ENCODE assay signal across 2 cellular contexts in the genomic region with DNA sequence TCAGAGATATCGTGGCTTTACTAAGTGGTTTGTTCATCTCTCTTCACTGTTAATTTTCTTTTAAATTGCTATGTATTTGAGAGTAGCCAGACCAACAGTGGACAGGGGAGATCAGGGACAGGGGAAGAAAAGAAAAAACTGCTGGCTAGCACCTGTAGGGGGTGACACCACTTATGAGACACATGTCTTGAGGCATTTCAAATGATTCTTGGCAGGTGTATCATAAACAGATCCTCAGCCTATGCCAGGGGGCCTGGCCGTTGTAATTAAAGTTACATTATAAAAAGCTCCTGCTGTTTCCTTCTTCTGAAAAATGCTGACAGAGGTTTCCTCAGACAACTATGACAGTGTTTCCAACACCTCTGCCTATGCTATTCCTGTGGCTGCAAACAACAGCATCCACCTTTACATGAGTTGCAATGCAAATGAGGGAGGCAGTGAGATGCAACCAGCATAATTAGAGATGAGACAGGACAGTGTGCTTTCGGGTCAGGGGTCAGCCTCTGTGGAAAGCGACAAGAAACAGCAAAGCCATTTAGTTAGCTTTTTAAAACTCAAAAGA.
TF ChIP-seq lines count a peak whose summit lies in the region.

No MANE protein-coding gene starts in this region.

TF ChIP-seq in H1, 55 proteins besides CTCF, POLR2A, EP300 and RAD21:
- peak; percentile 9; the same call in 1 of the 2 replicates for TF ChIP-seq MAFK (IDR thresholded peaks at IDR 0.05; ENCODE audit: low read depth, low read length)
- no peak for TF ChIP-seq RFX5 (IDR thresholded peaks at IDR 0.05; ENCODE audit: borderline replicate concordance, low read depth, low read length)
- TF ChIP-seq CREB1 (IDR thresholded peaks at IDR 0.05), result no peak
TF ChIP-seq in H1: peak in this region for 1.

TF ChIP-seq in neural cell, 6 proteins besides CTCF, POLR2A, EP300 and RAD21:
- TF ChIP-seq MXI1 (conservative IDR thresholded peaks at IDR 0.05; ENCODE audit: poor library complexity, severe bottlenecking), result no peak
- TF ChIP-seq EZH2 (IDR thresholded peaks at IDR 0.05; ENCODE audit: borderline replicate concordance, insufficient read depth, low read length, poor library complexity, severe bottlenecking), result no peak
- TF ChIP-seq TAF1 (IDR thresholded peaks at IDR 0.05; ENCODE audit: low read depth), result no peak
- TF ChIP-seq POLR2AphosphoS5 (IDR thresholded peaks at IDR 0.05), result no peak
- TF ChIP-seq, protein P1, sequence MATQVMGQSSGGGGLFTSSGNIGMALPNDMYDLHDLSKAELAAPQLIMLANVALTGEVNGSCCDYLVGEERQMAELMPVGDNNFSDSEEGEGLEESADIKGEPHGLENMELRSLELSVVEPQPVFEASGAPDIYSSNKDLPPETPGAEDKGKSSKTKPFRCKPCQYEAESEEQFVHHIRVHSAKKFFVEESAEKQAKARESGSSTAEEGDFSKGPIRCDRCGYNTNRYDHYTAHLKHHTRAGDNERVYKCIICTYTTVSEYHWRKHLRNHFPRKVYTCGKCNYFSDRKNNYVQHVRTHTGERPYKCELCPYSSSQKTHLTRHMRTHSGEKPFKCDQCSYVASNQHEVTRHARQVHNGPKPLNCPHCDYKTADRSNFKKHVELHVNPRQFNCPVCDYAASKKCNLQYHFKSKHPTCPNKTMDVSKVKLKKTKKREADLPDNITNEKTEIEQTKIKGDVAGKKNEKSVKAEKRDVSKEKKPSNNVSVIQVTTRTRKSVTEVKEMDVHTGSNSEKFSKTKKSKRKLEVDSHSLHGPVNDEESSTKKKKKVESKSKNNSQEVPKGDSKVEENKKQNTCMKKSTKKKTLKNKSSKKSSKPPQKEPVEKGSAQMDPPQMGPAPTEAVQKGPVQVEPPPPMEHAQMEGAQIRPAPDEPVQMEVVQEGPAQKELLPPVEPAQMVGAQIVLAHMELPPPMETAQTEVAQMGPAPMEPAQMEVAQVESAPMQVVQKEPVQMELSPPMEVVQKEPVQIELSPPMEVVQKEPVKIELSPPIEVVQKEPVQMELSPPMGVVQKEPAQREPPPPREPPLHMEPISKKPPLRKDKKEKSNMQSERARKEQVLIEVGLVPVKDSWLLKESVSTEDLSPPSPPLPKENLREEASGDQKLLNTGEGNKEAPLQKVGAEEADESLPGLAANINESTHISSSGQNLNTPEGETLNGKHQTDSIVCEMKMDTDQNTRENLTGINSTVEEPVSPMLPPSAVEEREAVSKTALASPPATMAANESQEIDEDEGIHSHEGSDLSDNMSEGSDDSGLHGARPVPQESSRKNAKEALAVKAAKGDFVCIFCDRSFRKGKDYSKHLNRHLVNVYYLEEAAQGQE (IDR thresholded peaks at IDR 0.05; ENCODE audit: borderline replicate concordance), result no peak
- no peak for TF ChIP-seq SMC3 (conservative IDR thresholded peaks at IDR 0.05; ENCODE audit: poor library complexity)
TF ChIP-seq in neural cell: peak in this region for 0.
